ENCODE assay signal across 20 cellular contexts in the genomic region with DNA sequence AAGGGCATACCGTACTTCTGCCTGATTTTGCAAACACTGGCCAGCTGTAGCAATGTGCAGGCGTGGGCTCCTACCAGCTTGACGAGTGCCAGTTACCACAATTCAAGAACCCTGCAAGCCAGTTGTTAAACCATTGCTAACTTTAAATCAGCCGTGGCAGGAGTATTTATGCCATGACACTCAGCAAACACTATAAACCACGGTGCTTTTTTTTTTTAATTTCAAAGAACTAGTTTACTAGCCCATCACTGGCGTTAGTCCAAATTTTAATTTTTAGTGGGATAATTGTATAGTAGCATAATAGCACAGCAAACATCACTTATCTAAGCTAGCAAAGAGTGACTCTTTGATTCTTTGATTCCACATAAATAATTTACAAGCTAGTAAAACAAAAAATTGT.
A peak's percentile ranks its signal among the peaks of the same experiment; 100 is the strongest.
DNase-seq lines count a peak whose midpoint lies in the region; TF ChIP-seq lines count a peak whose summit lies in the region.
"Had no signal": no experiment of that assay in that cellular context is flagged by ENCODE, and none has a peak within 500 bp of the region (broad histone marks: within the 10 kb centered on the region; RNA-seq: fewer than 3 reads in every experiment).

No MANE protein-coding gene starts in this region.

- H3K9ac ChIP-seq in MM.1S (ENCODE audit: low read length) = no peak overlapping the region
- H3K9ac ChIP-seq: GM23248, parathyroid adenoma had no signal

- H3K4me3 ChIP-seq in MM.1S (ENCODE audit: low read length) = no peak overlapping the region
- H3K4me3 ChIP-seq: GM23248, skin epidermis, upper lobe of left lung had no signal

- no peak overlapping the region for H3K4me2 ChIP-seq in MM.1S (ENCODE audit: low read depth, low read length)

- no peaks in the 10 kb centered on the region for H3K27me3 ChIP-seq in MM.1S (replicated peaks; ENCODE audit: insufficient read depth, low read length)
- H3K27me3 ChIP-seq: upper lobe of left lung had no signal

- no peaks in the 10 kb centered on the region for H4K20me1 ChIP-seq in MM.1S (ENCODE audit: insufficient read depth, low read length)

- TF ChIP-seq CTCF in MM.1S (IDR thresholded peaks at IDR 0.05; ENCODE audit: low read length) = no peak

- no peaks in the 10 kb centered on the region for H3K79me2 ChIP-seq in MM.1S (ENCODE audit: low read length)
- H3K79me2 ChIP-seq: parathyroid adenoma had no signal

- no peaks in the 10 kb centered on the region for H3K4me1 ChIP-seq in MM.1S (ENCODE audit: low read length)
- H3K4me1 ChIP-seq: parathyroid adenoma, upper lobe of left lung had no signal

- DNase-seq in HT-29 (ENCODE audit: low spot score) = peak; percentile 23
- DNase-seq in NCI-H146 treated with DMSO at 0.1 percent for 48 hours (lab: John Stamatoyannopoulos, UW; ENCODE audit: unreplicated experiment) = peak; percentile 54
- peak; percentile 39 for DNase-seq in NCI-H510A (lab: John Stamatoyannopoulos, UW)
- DNase-seq in myocyte (ENCODE audit: low read depth) = peak; percentile 4
- no peak for DNase-seq in MM.1S
- no peak for DNase-seq in pons (ENCODE audit: low spot score)
- DNase-seq in stimulated activated CD4-positive, alpha-beta T cell treated with anti-CD3 and anti-CD28 coated beads, Interleukin-1b, Interleukin-23, amount 100 ng/mL, for 48 hours = no peak
- DNase-seq in HuH-7.5 (ENCODE audit: low spot score) = no peak
- DNase-seq: activated CD4-positive, alpha-beta memory T cell treated with anti-CD3 and anti-CD28 coated beads, Interleukin-2, amount 10 ng/mL, durations not matched to agents 7 days and 5 days; activated naive CD4-positive, alpha-beta T cell treated with anti-CD3 and anti-CD28 coated beads, Interleukin-2, amount 50 U/mL, for 16 hours; aorta; CD8-positive, alpha-beta memory T cell; effector CD4-positive, alpha-beta T cell; GM23248; Kasumi-1; mesendoderm; stimulated activated CD4-positive, alpha-beta T cell treated with anti-CD3 and anti-CD28 coated beads, Interleukin-4, amount 100 ng/mL, for 1 hour; upper lobe of left lung had no signal

- H3K36me3 ChIP-seq in MM.1S (replicated peaks; ENCODE audit: insufficient read depth, low read length) = no peaks in the 10 kb centered on the region

- H2AFZ ChIP-seq in MM.1S (ENCODE audit: low read length) = no peak overlapping the region
- H2AFZ ChIP-seq: GM23248, parathyroid adenoma had no signal

- no peak overlapping the region for H3K27ac ChIP-seq in MM.1S (ENCODE audit: low read length)
- H3K27ac ChIP-seq: GM23248, parathyroid adenoma, skin epidermis, upper lobe of left lung had no signal

- no peaks in the 10 kb centered on the region for H3K9me2 ChIP-seq in MM.1S (replicated peaks; ENCODE audit: insufficient read depth, low read length)

- no peaks in the 10 kb centered on the region for H3F3A ChIP-seq in MM.1S (ENCODE audit: insufficient read depth, low read length)

- H3K9me3 ChIP-seq in MM.1S (replicated peaks; ENCODE audit: insufficient read depth, low read length) = no peaks in the 10 kb centered on the region
- H3K9me3 ChIP-seq: upper lobe of left lung had no signal

Comparison
In these comparisons a context has a peak if more than half of its experiments do, and no peak if none do; other contexts are left out.
1. DNase-seq: peak in HT-29 (single experiment), NCI-H146 treated with DMSO at 0.1 percent for 48 hours (single experiment), NCI-H510A (single experiment) and myocyte (single experiment); none in MM.1S (single experiment), pons (single experiment), stimulated activated CD4-positive, alpha-beta T cell treated with anti-CD3 and anti-CD28 coated beads, Interleukin-1b, Interleukin-23, amount 100 ng/mL, for 48 hours (single experiment) and HuH-7.5 (single experiment).